1 cellular context compared by ENCODE assay signal in the genomic region with DNA sequence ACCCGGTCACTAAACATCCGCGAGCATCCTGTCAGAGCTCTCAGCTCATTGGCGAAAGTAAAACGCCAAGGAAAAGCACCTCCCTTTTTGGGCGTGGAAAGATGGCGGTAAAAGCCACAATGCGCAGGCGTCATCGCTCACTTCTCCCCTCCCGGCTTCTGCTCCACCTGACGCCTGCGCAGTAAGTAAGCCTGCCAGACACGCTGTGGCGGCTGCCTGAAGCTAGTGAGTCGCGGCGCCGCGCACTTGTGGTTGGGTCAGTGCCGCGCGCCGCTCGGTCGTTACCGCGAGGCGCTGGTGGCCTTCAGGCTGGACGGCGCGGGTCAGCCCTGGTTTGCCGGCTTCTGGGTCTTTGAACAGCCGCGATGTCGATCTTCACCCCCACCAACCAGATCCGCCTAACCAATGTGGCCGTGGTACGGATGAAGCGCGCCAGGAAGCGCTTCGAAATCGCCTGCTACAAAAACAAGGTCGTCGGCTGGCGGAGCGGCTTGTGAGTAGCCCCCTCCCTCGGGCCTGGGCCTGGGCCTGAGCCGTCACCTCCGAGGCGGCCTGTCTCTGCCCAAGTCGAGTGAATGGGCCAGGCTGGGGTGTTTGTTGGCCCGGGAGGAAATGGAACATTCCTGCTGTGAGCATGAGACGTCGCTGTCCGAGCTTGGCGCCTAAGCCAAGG.
A peak's percentile ranks its signal among the peaks of the same experiment; 100 is the strongest.
TF ChIP-seq lines count a peak whose summit lies in the region.

No MANE protein-coding gene starts in this region.

TF ChIP-seq in H1, 55 proteins besides CTCF, POLR2A, EP300 and RAD21:
- TF ChIP-seq HDAC2 (IDR thresholded peaks at IDR 0.05; ENCODE audit: borderline replicate concordance in 1 of 2, low read depth in 2 of 2, low read length in 2 of 2) (peak in 1 of 2 experiments; percentile 54; a peak in 1 of 4 replicates), ASH2L (IDR thresholded peaks at IDR 0.05; ENCODE audit: low read length) (peak; percentile 48), TAF1 (IDR thresholded peaks at IDR 0.05; ENCODE audit: low read depth, low read length) (peak; percentile 75), POLR2AphosphoS5 (IDR thresholded peaks at IDR 0.05; ENCODE audit: low read depth, low read length) (0 out of 2 replicates have a peak, but pooled peaks have one; percentile 41), KDM5A (IDR thresholded peaks at IDR 0.05; ENCODE audit: low read length) (peak; percentile 34; the same call in 1 of the 2 replicates), YY1 (IDR thresholded peaks at IDR 0.05; ENCODE audit: low read depth, low read length) (peak; percentile 86), SP4 (IDR thresholded peaks at IDR 0.05; ENCODE audit: low read length) (peak; percentile 54; the same call in 1 of the 2 replicates), GABPA (IDR thresholded peaks at IDR 0.05; ENCODE audit: borderline replicate concordance, insufficient read depth, low read length) (peak; percentile 88; the same call in 1 of the 2 replicates), KDM4A (IDR thresholded peaks at IDR 0.05; ENCODE audit: low read depth, low read length, severe bottlenecking) (peak; percentile 42), NRF1 (IDR thresholded peaks at IDR 0.05; ENCODE audit: low read depth, low read length) (peak; percentile 86), SP1 (IDR thresholded peaks at IDR 0.05; ENCODE audit: low read depth, low read length) (peak; percentile 80), TBP (IDR thresholded peaks at IDR 0.05; ENCODE audit: low read depth, low read length) (peak; percentile 68; the same call in 1 of the 2 replicates), CREB1 (IDR thresholded peaks at IDR 0.05) (peak; percentile 86), SRF (IDR thresholded peaks at IDR 0.05; ENCODE audit: low read depth, low read length) (peak; percentile 29; the same call in 1 of the 2 replicates), PHF8 (conservative IDR thresholded peaks at IDR 0.05; ENCODE audit: low read depth, low read length) (peak; percentile 66; the same call in 1 of the 2 replicates)
- TF ChIP-seq, protein P1, sequence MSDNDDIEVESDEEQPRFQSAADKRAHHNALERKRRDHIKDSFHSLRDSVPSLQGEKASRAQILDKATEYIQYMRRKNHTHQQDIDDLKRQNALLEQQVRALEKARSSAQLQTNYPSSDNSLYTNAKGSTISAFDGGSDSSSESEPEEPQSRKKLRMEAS (IDR thresholded peaks at IDR 0.05): peak; percentile 57; the same call in 1 of the 2 replicates
